Comparison of ENCODE assay signal across 1 cellular context in genomic region chr2:74553892-74554820, GRCh38.
TF ChIP-seq lines count a peak whose summit lies in the region.

Gene DOK1, plus strand, starts transcription at chr2:74554720. Its CDS starts 35 bp downstream, at chr2:74554755.
Gene LOXL3, minus strand, starts transcription at chr2:74553942. Its CDS starts 1,308 bp downstream, at chr2:74552634.

TF ChIP-seq in HepG2, 621 proteins besides CTCF, POLR2A, EP300 and RAD21 (continued from another document):
- peak; percentile 48 for TF ChIP-seq YY1 (IDR thresholded peaks at IDR 0.05; ENCODE audit: insufficient read depth, insufficient replicate concordance, low read depth, low read length)
- TF ChIP-seq ZNF639 (CRISPR knock-in tag; conservative IDR thresholded peaks at IDR 0.05): peak; percentile 68; the same call in 1 of the 2 replicates
- TF ChIP-seq ZNF577 (CRISPR knock-in tag; IDR thresholded peaks at IDR 0.05; ENCODE audit: borderline replicate concordance, low read depth): no peak
- no peak for TF ChIP-seq ZMYM3 (CRISPR knock-in tag; IDR thresholded peaks at IDR 0.05)
- no peak for TF ChIP-seq SUZ12 (IDR thresholded peaks at IDR 0.05; ENCODE audit: low read depth, low read length)
- TF ChIP-seq KDM4B (CRISPR knock-in tag; IDR thresholded peaks at IDR 0.05): no peak
- no peak for TF ChIP-seq CBX2 (IDR thresholded peaks at IDR 0.05; ENCODE audit: low read depth, low read length)
- TF ChIP-seq CBX2 (CRISPR knock-in tag; IDR thresholded peaks at IDR 0.05; ENCODE audit: low read depth): no peak
- no peak for TF ChIP-seq RORA (CRISPR knock-in tag; IDR thresholded peaks at IDR 0.05)
- no peak for TF ChIP-seq ZNF335 (CRISPR knock-in tag; IDR thresholded peaks at IDR 0.05)
- TF ChIP-seq EED (CRISPR knock-in tag; IDR thresholded peaks at IDR 0.05): 0 out of 2 replicates have a peak, but pooled peaks have one; percentile 28
- TF ChIP-seq ZNF761 (CRISPR knock-in tag; conservative IDR thresholded peaks at IDR 0.05): no peak
- TF ChIP-seq ZNF367 (CRISPR knock-in tag; IDR thresholded peaks at IDR 0.05; ENCODE audit: borderline replicate concordance): no peak
- TF ChIP-seq ZNF17 (CRISPR knock-in tag; IDR thresholded peaks at IDR 0.05): no peak
- no peak for TF ChIP-seq ETV6 (CRISPR knock-in tag; conservative IDR thresholded peaks at IDR 0.05)
- TF ChIP-seq GABPB1 (CRISPR knock-in tag; IDR thresholded peaks at IDR 0.05): peak; percentile 67; the same call in 1 of the 2 replicates
- TF ChIP-seq ZNF713 (CRISPR knock-in tag; IDR thresholded peaks at IDR 0.05): no peak
- TF ChIP-seq RBFOX2 (IDR thresholded peaks at IDR 0.05; ENCODE audit: low read depth, low read length): 0 out of 2 replicates have a peak, but pooled peaks have one; percentile 36
- no peak for TF ChIP-seq NR3C1 (CRISPR knock-in tag; IDR thresholded peaks at IDR 0.05)
TF ChIP-seq in HepG2: peak in this region for 95.
